In genomic region chr3:121747976-121748375, GRCh38 we compare ENCODE assay signal across 10 cellular contexts. TPM values are rescaled to one million over a fixed set of nuclear protein-coding genes. Genes with fewer than 3 reads are reported as not detected.
A peak's percentile ranks its signal among the peaks of the same experiment; 100 is the strongest.
DNase-seq lines count a peak whose midpoint lies in the region; TF ChIP-seq lines count a peak whose summit lies in the region.
"Had no signal": no experiment of that assay in that cellular context is flagged by ENCODE, and none has a peak within 500 bp of the region (broad histone marks: within the 10 kb centered on the region; RNA-seq: fewer than 3 reads in every experiment).

No MANE protein-coding gene starts in this region.

- H3K27me3 ChIP-seq in SJSA1 (replicated peaks) (no peaks in the 10 kb centered on the region), hepatocyte (no peaks in the 10 kb centered on the region), spleen (replicated peaks in 1 of 7) (no peaks in the 10 kb centered on the region)

- H3K79me2 ChIP-seq in hepatocyte, result peaks cover 60% of the 10 kb centered on the region

- DNase-seq in GM12864 (ENCODE audit: low read depth) (no peak), SJSA1 (ENCODE audit: low read depth in 1 of 2, low spot score in 2 of 2) (no peak), hepatocyte (ENCODE audit: low spot score) (no peak), spleen (no peak), superior temporal gyrus (ENCODE audit: extremely low spot score) (no peak), NCI-H146 treated with DMSO at 0.1 percent for 48 hours (lab: John Stamatoyannopoulos, UW; ENCODE audit: unreplicated experiment) (no peak), medulla oblongata (ENCODE audit: extremely low spot score) (no peak), DMS79 treated with DMSO at 0.1 percent for 48 hours (lab: John Stamatoyannopoulos, UW) (no peak)
- DNase-seq: activated naive CD4-positive, alpha-beta T cell; NCI-H2171 had no signal

- peaks cover 51% of the 10 kb centered on the region for H4K20me1 ChIP-seq in hepatocyte (ENCODE audit: insufficient read depth, poor library complexity, severe bottlenecking)

- H3K4me1 ChIP-seq in SJSA1 (replicated peaks) (peaks cover 11% of the 10 kb centered on the region), hepatocyte (ENCODE audit: insufficient read depth) (peaks cover 11% of the 10 kb centered on the region), spleen (peaks cover 12 to 59% (median 38%) of the 10 kb centered on the region in 6 donors)

- TF ChIP-seq POLR2A in spleen (IDR thresholded peaks at IDR 0.05), result no peak

- H3K27ac ChIP-seq in SJSA1, result no peak overlapping the region
- peak overlapping the region; percentile 98 for H3K27ac ChIP-seq in hepatocyte
- H3K27ac ChIP-seq in spleen, result peak overlapping the region in 3 of 8 donors; percentile 94 to 95 (median 94)

- peak overlapping the region; percentile 99; the same call in 1 of the 2 replicates for H3K4me3 ChIP-seq in GM12864 (ENCODE audit: low read depth, low read length)
- peak overlapping the region; percentile 71; the same call in 1 of the 2 replicates for H3K4me3 ChIP-seq in SJSA1
- H3K4me3 ChIP-seq in hepatocyte, result peak overlapping the region; percentile 86
- peak overlapping the region in 6 of 8 donors; percentile 85 to 95 (median 90) for H3K4me3 ChIP-seq in spleen

- H2AFZ ChIP-seq in hepatocyte, result no peak overlapping the region

- H3K36me3 ChIP-seq in SJSA1 (peaks cover 4% of the 10 kb centered on the region; the same call in 1 of the 2 replicates), hepatocyte (replicated peaks; ENCODE audit: insufficient read depth, low read depth) (no peaks in the 10 kb centered on the region), spleen (peaks cover 0 to 4% (median 0%) of the 10 kb centered on the region in 6 donors)

- no peaks in the 10 kb centered on the region for H3K9me3 ChIP-seq in SJSA1 (replicated peaks)
- H3K9me3 ChIP-seq in hepatocyte (ENCODE audit: low read depth), result no peaks in the 10 kb centered on the region
- H3K9me3 ChIP-seq in spleen, result peaks cover 0 to 4% (median 3%) of the 10 kb centered on the region in 8 donors

- TF ChIP-seq CTCF in GM12864 (IDR thresholded peaks at IDR 0.05; ENCODE audit: low read depth, low read length, missing control alignments) (no peak), hepatocyte (IDR thresholded peaks at IDR 0.05; ENCODE audit: poor library complexity) (no peak), spleen (IDR thresholded peaks at IDR 0.05 in 8 of 11, conservative IDR thresholded peaks at IDR 0.05 in 3 of 11) (no peak)

- intact Hi-C loops in spleen (cut with DNase I; ENCODE audit: low total_unique reads), result no loop called here

- WGBS in hepatocyte (ENCODE audit: low lambda C conversion rate, missing lambda C conversion rate), result 33% methylated on average over 3 of the region's 3 CpGs
- 32 to 46% (median 38%) methylated on average over 3 of the region's 3 CpGs for WGBS in spleen, 5 donors

- H3K4me2 ChIP-seq in hepatocyte, result peak overlapping the region; percentile 85

- no peaks in the 10 kb centered on the region for H3K9me2 ChIP-seq in hepatocyte (replicated peaks; ENCODE audit: insufficient read depth)

RNA-seq across cellular contexts. Expression of gene GOLGB1, which starts 1.6 kb away (rescaled TPM):
- total RNA-seq in SJSA1 (2014; rRNA removed; shearing (Covaris generic)), result 14.2 and 19.7 TPM in 2 replicates
- total RNA-seq in hepatocyte, result 54.5 and 70.2 TPM in 2 replicates
- 40.2 and 55.8 TPM in 2 replicates for polyA plus RNA-seq in hepatocyte
- total RNA-seq in spleen, result 10 to 100 TPM; 41.7 to 87.0 (median 62.6) TPM
- polyA plus RNA-seq in spleen, result 10 to 100 TPM in 2 of 3 donors, 1 to 10 TPM in 1; 7.2 to 11.0 (median 10.5) TPM
